ENCODE assay signal across 23 cellular contexts in the genomic region with DNA sequence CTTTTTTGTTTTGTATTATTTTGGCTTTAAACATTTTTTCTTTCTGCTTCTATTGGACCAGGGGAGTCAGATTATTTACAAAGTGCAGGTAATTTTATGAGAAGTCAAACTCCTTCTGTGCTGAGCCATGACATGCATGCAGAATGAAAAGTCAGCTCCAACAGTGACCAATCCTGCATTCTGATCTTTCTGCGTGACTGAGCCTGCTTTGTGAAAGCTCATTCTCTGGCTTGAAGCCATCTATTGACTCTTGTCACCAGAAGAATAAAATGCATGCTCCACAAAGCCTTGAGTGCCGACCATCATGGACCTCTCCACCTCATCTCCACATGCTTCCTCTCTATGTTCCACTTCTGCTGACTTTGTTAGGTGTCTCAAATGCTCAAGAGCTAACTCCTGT. TPM values are rescaled to one million over a fixed set of nuclear protein-coding genes. Genes with fewer than 3 reads are reported as not detected.
A peak's percentile ranks its signal among the peaks of the same experiment; 100 is the strongest.
DNase-seq lines count a peak whose midpoint lies in the region; ATAC-seq, FAIRE-seq and TF ChIP-seq lines count a peak whose summit lies in the region.
"Had no signal": no experiment of that assay in that cellular context is flagged by ENCODE, and none has a peak within 500 bp of the region (broad histone marks: within the 10 kb centered on the region; RNA-seq: fewer than 3 reads in every experiment).

No MANE protein-coding gene starts in this region.

- H3K27me3 Mint-ChIP-seq in astrocyte (ENCODE audit: low read depth, unreplicated experiment) = no peaks in the 10 kb centered on the region
- no peaks in the 10 kb centered on the region for H3K27me3 Mint-ChIP-seq in activated CD4-positive, alpha-beta memory T cell treated with anti-CD3 and anti-CD28 coated beads for 36 hours

- H3K27ac Mint-ChIP-seq in astrocyte (ENCODE audit: unreplicated experiment) = no peak overlapping the region
- H3K27ac Mint-ChIP-seq in activated CD4-positive, alpha-beta memory T cell treated with anti-CD3 and anti-CD28 coated beads for 36 hours = no peak overlapping the region
- H3K27ac Mint-ChIP-seq: activated naive CD4-positive, alpha-beta T cell treated with anti-CD3 and anti-CD28 coated beads for 36 hours had no signal

- H3K4me3 Mint-ChIP-seq in astrocyte (ENCODE audit: unreplicated experiment) = no peak overlapping the region
- H3K4me3 Mint-ChIP-seq in activated CD4-positive, alpha-beta memory T cell treated with anti-CD3 and anti-CD28 coated beads for 36 hours = no peak overlapping the region
- H3K4me3 Mint-ChIP-seq: activated naive CD4-positive, alpha-beta T cell treated with anti-CD3 and anti-CD28 coated beads for 36 hours had no signal

- H3K4me3 ChIP-seq in Karpas-422 (ENCODE audit: low read length) (no peak overlapping the region), astrocyte (ENCODE audit: insufficient read depth, low read depth, low read length) (no peak overlapping the region), gastroesophageal sphincter (no peak overlapping the region)
- H3K4me3 ChIP-seq: cardiac muscle cell, prostate gland had no signal

- no peak for FAIRE-seq in astrocyte (lab: Jason Lieb, UNC)

- ATAC-seq in HG03280 (IDR thresholded peaks at IDR 0.05; ENCODE audit: unreplicated experiment) (no peak), HG02678 (IDR thresholded peaks at IDR 0.05; ENCODE audit: unreplicated experiment) (no peak), gastroesophageal sphincter (no peak)
- ATAC-seq: Panc1 had no signal

- H3K27me3 ChIP-seq in Karpas-422 (ENCODE audit: low read length) (no peaks in the 10 kb centered on the region), astrocyte (ENCODE audit: insufficient read depth, low read length) (no peaks in the 10 kb centered on the region), gastroesophageal sphincter (no peaks in the 10 kb centered on the region)
- H3K27me3 ChIP-seq: cardiac muscle cell had no signal

- H2AFZ ChIP-seq in Karpas-422 (ENCODE audit: low read length) (no peak overlapping the region), astrocyte (ENCODE audit: low read depth, low read length) (no peak overlapping the region)

- peaks cover 20% of the 10 kb centered on the region for H3K36me3 Mint-ChIP-seq in astrocyte (ENCODE audit: low read depth, unreplicated experiment)
- H3K36me3 Mint-ChIP-seq in activated CD4-positive, alpha-beta memory T cell treated with anti-CD3 and anti-CD28 coated beads for 36 hours = peaks cover 32% of the 10 kb centered on the region

- TF ChIP-seq CTCF in astrocyte (IDR thresholded peaks at IDR 0.05; ENCODE audit: insufficient read depth, low read depth, low read length) (no peak), gastroesophageal sphincter (IDR thresholded peaks at IDR 0.05) (no peak)

- H4K20me1 ChIP-seq in Karpas-422 (ENCODE audit: insufficient read depth, low read depth, low read length) = no peaks in the 10 kb centered on the region
- H4K20me1 ChIP-seq in astrocyte (ENCODE audit: insufficient read depth, low read length) = no peaks in the 10 kb centered on the region

- no peaks in the 10 kb centered on the region for H3K9me3 ChIP-seq in Karpas-422 (ENCODE audit: low read length)
- peaks cover 7% of the 10 kb centered on the region for H3K9me3 ChIP-seq in astrocyte (ENCODE audit: insufficient read depth, low read depth, low read length)
- no peaks in the 10 kb centered on the region for H3K9me3 ChIP-seq in gastroesophageal sphincter
- H3K9me3 ChIP-seq: prostate gland had no signal

- no peak overlapping the region for H3K27ac ChIP-seq in Karpas-422 (ENCODE audit: low read length)
- no peak overlapping the region for H3K27ac ChIP-seq in astrocyte (ENCODE audit: low read depth, low read length)
- H3K27ac ChIP-seq in gastroesophageal sphincter = no peak overlapping the region
- H3K27ac ChIP-seq: cardiac muscle cell, prostate gland had no signal

- WGBS in gastroesophageal sphincter (ENCODE audit: low coverage in 1 of 2), 2 donors = 55 to 95% methylated on average over 2 of the region's 2 CpGs

- H3K4me1 ChIP-seq in Karpas-422 (ENCODE audit: low read length) (peaks cover 16% of the 10 kb centered on the region), astrocyte (ENCODE audit: insufficient read depth, low read length) (peaks cover 14% of the 10 kb centered on the region), gastroesophageal sphincter (no peaks in the 10 kb centered on the region)
- H3K4me1 ChIP-seq: prostate gland had no signal

- CTCF ChIA-PET in activated CD4-positive, alpha-beta memory T cell treated with anti-CD3 and anti-CD28 coated beads for 36 hours (lab: Charles Lee) = interaction anchor here (2.0 kb wide), 1 partner anchor 29 kb away, joined by 4 read pairs; no protein-coding TSS in a partner anchor

- TF ChIP-seq EP300 in gastroesophageal sphincter (IDR thresholded peaks at IDR 0.05) = no peak

- H3K4me2 ChIP-seq in Karpas-422 (ENCODE audit: low read depth, low read length, poor library complexity, severe bottlenecking) (no peak overlapping the region), astrocyte (ENCODE audit: low read length) (no peak overlapping the region)

- DNase-seq in DMS153 (lab: John Stamatoyannopoulos, UW) (peak; percentile 20), Karpas-422 (peak; percentile 39), astrocyte (ENCODE audit: low read depth) (peak; percentile 44), medulla oblongata (ENCODE audit: extremely low spot score) (peak; percentile 6)
- DNase-seq in activated CD4-positive, alpha-beta memory T cell treated with anti-CD3 and anti-CD28 coated beads for 36 hours = no peak
- DNase-seq: activated CD4-positive, alpha-beta T cell treated with anti-CD3 and anti-CD28 coated beads for 1 hour; activated naive CD4-positive, alpha-beta T cell treated with anti-CD3 and anti-CD28 coated beads for 36 hours; activated T-cell treated with anti-CD3 and anti-CD28 coated beads, Interleukin-2, amount 50 U/mL, for 48 hours; amniotic stem cell; DMS 273 treated with DMSO at 0.1 percent for 48 hours; GF-D8; GOT3; KG1; NCI-H187 treated with DMSO at 0.1 percent for 48 hours; NCI-H510A; stimulated activated CD8-positive, alpha-beta memory T cell treated with anti-CD3 and anti-CD28 coated beads, Interleukin-4, amount 100 ng/mL, for 48 hours; trophoblast cell had no signal

- H3K79me2 ChIP-seq in Karpas-422 (ENCODE audit: low read length) (no peaks in the 10 kb centered on the region), astrocyte (ENCODE audit: insufficient read depth, low read length) (no peaks in the 10 kb centered on the region)

- intact Hi-C loops in activated CD4-positive, alpha-beta memory T cell treated with anti-CD3 and anti-CD28 coated beads for 36 hours (cut with micrococcal nuclease) = no loop called here

- no peaks in the 10 kb centered on the region for H3K9me2 ChIP-seq in Karpas-422 (replicated peaks; ENCODE audit: insufficient read depth, low read length)

- no peak for TF ChIP-seq POLR2A in gastroesophageal sphincter (IDR thresholded peaks at IDR 0.05)

- no peak overlapping the region for H3K9ac ChIP-seq in Karpas-422 (ENCODE audit: low read length)
- H3K9ac ChIP-seq in astrocyte (ENCODE audit: low read length) = no peak overlapping the region

- peaks cover 5% of the 10 kb centered on the region for H3K4me1 Mint-ChIP-seq in astrocyte (ENCODE audit: low read depth, unreplicated experiment)
- peaks cover 39% of the 10 kb centered on the region for H3K4me1 Mint-ChIP-seq in activated CD4-positive, alpha-beta memory T cell treated with anti-CD3 and anti-CD28 coated beads for 36 hours (ENCODE audit: low read depth)

- H3K36me3 ChIP-seq in Karpas-422 (ENCODE audit: insufficient read depth, low read length) = no peaks in the 10 kb centered on the region
- no peaks in the 10 kb centered on the region for H3K36me3 ChIP-seq in astrocyte (ENCODE audit: insufficient read depth, low read length)
- peaks cover 0 to 14% of the 10 kb centered on the region in 2 donors for H3K36me3 ChIP-seq in gastroesophageal sphincter
- H3K36me3 ChIP-seq: cardiac muscle cell, prostate gland had no signal

- peaks cover 8% of the 10 kb centered on the region for H3K9me3 Mint-ChIP-seq in astrocyte (ENCODE audit: unreplicated experiment)
- peaks cover 6% of the 10 kb centered on the region for H3K9me3 Mint-ChIP-seq in activated CD4-positive, alpha-beta memory T cell treated with anti-CD3 and anti-CD28 coated beads for 36 hours

- POLR2A ChIA-PET in activated CD4-positive, alpha-beta memory T cell treated with anti-CD3 and anti-CD28 coated beads for 36 hours (lab: Charles Lee) = no interaction called here

RNA-seq across cellular contexts. Expression of a gene that starts 50.2 kb away (rescaled TPM):
- 1.5 and 2.6 TPM in 2 replicates for total RNA-seq in Karpas-422 (2014; rRNA removed; shearing (Covaris generic); ENCODE audit: low replicate concordance)
- total RNA-seq in astrocyte = 22.8 and 32.1 TPM in 2 replicates
- 1 to 10 TPM in 1 of 4 donors, under 1 TPM in 3; 0.05 to 1.1 (median 0.41) TPM for total RNA-seq in gastroesophageal sphincter
- 10 to 100 TPM; 52.3 to 58.7 TPM for total RNA-seq in activated CD4-positive, alpha-beta memory T cell treated with anti-CD3 and anti-CD28 coated beads for 36 hours
